ENCODE assay signal across 8 cellular contexts in the genomic region with DNA sequence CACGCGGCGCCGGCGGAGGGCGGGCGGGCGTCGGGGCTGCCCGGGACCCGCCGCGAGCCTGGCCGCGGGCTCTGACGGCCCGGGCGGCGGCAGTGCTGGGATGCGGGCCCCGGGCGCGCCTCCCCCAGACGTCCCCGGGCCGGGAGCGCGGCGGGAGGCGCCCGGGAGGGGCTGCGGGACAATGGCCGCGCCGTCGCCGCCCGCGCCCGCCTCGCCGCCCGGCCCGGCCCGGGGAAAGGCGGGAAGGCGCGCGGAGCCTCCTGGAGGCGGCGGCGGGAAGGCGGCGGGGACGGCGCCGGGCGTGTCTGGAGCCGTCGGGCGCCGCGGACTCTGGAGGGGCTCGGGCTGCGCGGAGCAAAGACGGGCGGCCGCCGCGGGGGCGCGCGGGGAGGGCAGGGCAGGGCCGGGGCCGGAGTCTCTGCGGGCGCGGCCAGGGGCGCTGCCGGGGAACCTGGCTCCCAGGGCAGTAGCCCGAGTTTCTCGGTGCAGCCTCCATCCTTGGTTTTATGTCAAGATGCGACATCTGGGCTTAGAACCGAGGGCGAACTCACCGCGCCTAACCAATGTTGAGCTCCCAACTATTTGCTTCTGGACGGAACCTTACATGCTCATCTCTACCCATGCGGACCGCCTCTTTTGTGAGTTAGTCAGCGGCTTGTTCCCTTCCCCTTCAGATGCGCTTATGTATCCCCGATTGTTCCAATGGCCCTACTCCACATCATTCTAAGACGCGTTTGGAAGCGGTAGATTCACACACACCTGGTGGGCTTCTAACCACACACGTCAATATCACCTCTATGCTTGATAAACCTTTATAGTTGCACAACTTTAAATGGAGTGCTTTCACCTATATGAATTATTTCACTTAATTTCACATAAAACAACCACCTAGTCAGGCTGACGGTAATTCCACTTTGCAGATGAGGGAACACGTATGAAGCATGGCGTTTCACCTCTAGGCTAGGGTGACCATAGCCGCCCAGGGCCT. TPM values are rescaled to one million over a fixed set of nuclear protein-coding genes. Genes with fewer than 3 reads are reported as not detected.
A peak's percentile ranks its signal among the peaks of the same experiment; 100 is the strongest.
DNase-seq lines count a peak whose midpoint lies in the region; ATAC-seq, FAIRE-seq and TF ChIP-seq lines count a peak whose summit lies in the region.

No MANE protein-coding gene starts in this region.

- peak overlapping the region; percentile 38 for H3K27ac Mint-ChIP-seq in T-helper 2 cell treated with Interferon-gamma antibody and Interleukin-4, amounts not matched to agents 5 μg/mL and 100 μg/mL, for 36 hours
- no peak overlapping the region for H3K27ac Mint-ChIP-seq in stimulated activated naive CD8-positive, alpha-beta T cell treated with anti-CD3 and anti-CD28 coated beads, Interleukin-15, amount 100 ng/mL, for 72 hours

- TF ChIP-seq CTCF in DOHH2 (IDR thresholded peaks at IDR 0.05; ENCODE audit: low read depth, low read length, poor library complexity, severe bottlenecking) (no peak), IMR-90 (conservative IDR thresholded peaks at IDR 0.05; ENCODE audit: low read depth, low read length) (peak; percentile 12; the same call in 1 of the 2 replicates), HepG2 (CRISPR knock-in tag; IDR thresholded peaks at IDR 0.05) (no peak)

- peaks cover 69% of the 10 kb centered on the region for H3K27me3 Mint-ChIP-seq in T-helper 2 cell treated with Interferon-gamma antibody and Interleukin-4, amounts not matched to agents 5 μg/mL and 100 μg/mL, for 36 hours (ENCODE audit: low read depth)
- H3K27me3 Mint-ChIP-seq in stimulated activated naive CD8-positive, alpha-beta T cell treated with anti-CD3 and anti-CD28 coated beads, Interleukin-15, amount 100 ng/mL, for 72 hours: peaks cover 75% of the 10 kb centered on the region

- H3K18ac ChIP-seq in IMR-90 (ENCODE audit: low read depth, low read length): no peak overlapping the region

- no peaks in the 10 kb centered on the region for H3K9me3 ChIP-seq in DOHH2 (ENCODE audit: control insufficient read depth, insufficient read depth, low read length)
- H3K9me3 ChIP-seq in IMR-90 (ENCODE audit: control insufficient read depth, insufficient read depth, low read length): no peaks in the 10 kb centered on the region
- no peaks in the 10 kb centered on the region for H3K9me3 ChIP-seq in ectodermal cell (ENCODE audit: control insufficient read depth, low read length)
- H3K9me3 ChIP-seq in HepG2 (ENCODE audit: low read length): no peaks in the 10 kb centered on the region

- peak overlapping the region; percentile 12; the same call in 1 of the 2 replicates for H3K56ac ChIP-seq in IMR-90 (ENCODE audit: extremely low read depth, insufficient read depth, low read length)

- 8% methylated on average over 34 of the region's 102 CpGs; no CpG with 5 or more reads in 1 of the 2 experiments for WGBS in IMR-90 (ENCODE audit: extremely low coverage in 2 of 2, insufficient read length in 1 of 2), 2 experiments
- WGBS in ectodermal cell, 2 experiments: 2% methylated on average over 101 to 102 of the region's 102 CpGs
- 72% methylated on average over 19 of the region's 102 CpGs for WGBS in HepG2 (ENCODE audit: low lambda C conversion rate)

- intact Hi-C loops in IMR-90 (cut with micrococcal nuclease): no loop called here
- intact Hi-C loops in HepG2 (cut with micrococcal nuclease; ENCODE audit: unreplicated experiment): no loop called here

- peaks cover 53% of the 10 kb centered on the region for H3K27me3 ChIP-seq in DOHH2 (ENCODE audit: control insufficient read depth, low read length)
- H3K27me3 ChIP-seq in IMR-90 (ENCODE audit: control insufficient read depth, insufficient read depth, low read length): peaks cover 3% of the 10 kb centered on the region
- peaks cover 6% of the 10 kb centered on the region for H3K27me3 ChIP-seq in ectodermal cell (ENCODE audit: control insufficient read depth, insufficient read depth, low read length, poor library complexity, severe bottlenecking)
- peaks cover 2 to 24% of the 10 kb centered on the region in 2 experiments; a peak in 2 of 5 replicates for H3K27me3 ChIP-seq in HepG2 (ENCODE audit: control insufficient read depth in 1 of 2, insufficient read depth in 2 of 2, low read length in 2 of 2)

- peak overlapping the region; percentile 42; the same call in 1 of the 2 replicates for H2AK5ac ChIP-seq in IMR-90 (ENCODE audit: low read depth, low read length)

- CTCF ChIA-PET in IMR-90 (lab: Yijun Ruan, JAX): interaction anchor here (0.6 kb wide), 1 partner anchor 1405 kb away, joined by 3 read pairs; no protein-coding TSS in a partner anchor
- CTCF ChIA-PET in HepG2 (lab: Yijun Ruan, JAX; ENCODE audit: low intra/inter-chr PET ratio, low total read pairs): no interaction called here

- POLR2A ChIA-PET in IMR-90 (lab: Charles Lee; ENCODE audit: unreplicated experiment): no interaction called here
- POLR2A ChIA-PET in HepG2 (lab: Yijun Ruan, JAX): interaction anchor here (1.0 kb wide), 1 partner anchor 92 kb away, joined by 4 read pairs; no protein-coding TSS in a partner anchor

- BruUV-seq in IMR-90 (replicated peaks; lab: Mats Ljungman, UMichigan) (no TSS peak), HepG2 (replicated peaks; lab: Mats Ljungman, UMichigan) (TSS peak; percentile 67)

- H3K27ac ChIP-seq in DOHH2 (ENCODE audit: low read depth, low read length): no peak overlapping the region
- H3K27ac ChIP-seq in IMR-90 (ENCODE audit: insufficient read depth, low read length): peak overlapping the region; percentile 3; the same call in 1 of the 2 replicates
- no peak overlapping the region for H3K27ac ChIP-seq in ectodermal cell (ENCODE audit: insufficient read depth, low read depth, low read length, poor library complexity, severe bottlenecking)
- H3K27ac ChIP-seq in HepG2 (ENCODE audit: extremely low read length, insufficient read depth, low read length): no peak overlapping the region

- FAIRE-seq in HepG2 (lab: Jason Lieb, UNC) (no peak), RCC 7860 (lab: Jason Lieb, UNC) (no peak)

- peaks cover 10% of the 10 kb centered on the region for H3K4me1 Mint-ChIP-seq in T-helper 2 cell treated with Interferon-gamma antibody and Interleukin-4, amounts not matched to agents 5 μg/mL and 100 μg/mL, for 36 hours (ENCODE audit: low read depth)
- peaks cover 11% of the 10 kb centered on the region for H3K4me1 Mint-ChIP-seq in stimulated activated naive CD8-positive, alpha-beta T cell treated with anti-CD3 and anti-CD28 coated beads, Interleukin-15, amount 100 ng/mL, for 72 hours

- peak overlapping the region; percentile 21 for H2AK9ac ChIP-seq in IMR-90 (replicated peaks; ENCODE audit: low read depth, low read length, poor library complexity)

- no peaks in the 10 kb centered on the region for H3K36me3 Mint-ChIP-seq in T-helper 2 cell treated with Interferon-gamma antibody and Interleukin-4, amounts not matched to agents 5 μg/mL and 100 μg/mL, for 36 hours (ENCODE audit: low read depth)

- H3K9ac ChIP-seq in IMR-90 (ENCODE audit: low read depth, low read length) (peak overlapping the region; percentile 43), HepG2 (ENCODE audit: insufficient read depth, low read depth, low read length) (peak overlapping the region; percentile 56; the same call in 1 of the 2 replicates)

- H2BK15ac ChIP-seq in IMR-90 (ENCODE audit: low read depth, low read length): no peak overlapping the region

- peak overlapping the region; percentile 86 for H2AFZ ChIP-seq in IMR-90 (replicated peaks; ENCODE audit: low read length, poor library complexity)
- no peak overlapping the region for H2AFZ ChIP-seq in HepG2 (ENCODE audit: low read length)

- peak overlapping the region; percentile 38 to 51; a peak in 3 of 4 replicates for H4K8ac ChIP-seq in IMR-90 (ENCODE audit: low read depth in 2 of 2, low read length in 2 of 2)

- H3K36me3 ChIP-seq in DOHH2 (ENCODE audit: control insufficient read depth, low read length) (no peaks in the 10 kb centered on the region), IMR-90 (ENCODE audit: control insufficient read depth, insufficient read depth, low read length) (no peaks in the 10 kb centered on the region), ectodermal cell (ENCODE audit: control insufficient read depth, insufficient read depth, low read length) (no peaks in the 10 kb centered on the region), HepG2 (replicated peaks in 1 of 2; ENCODE audit: control insufficient read depth in 1 of 2, insufficient read depth in 2 of 2, low read length in 2 of 2) (no peaks in the 10 kb centered on the region)

- TF ChIP-seq EP300 in HepG2 (IDR thresholded peaks at IDR 0.05; ENCODE audit: low read depth in 2 of 2, low read length in 2 of 2) (no peak), HepG2 (CRISPR knock-in tag; IDR thresholded peaks at IDR 0.05; ENCODE audit: borderline replicate concordance) (no peak)

- H3K4me3 ChIP-seq in DOHH2 (ENCODE audit: low read length) (peak overlapping the region; percentile 55), IMR-90 (ENCODE audit: insufficient read depth, low read depth, low read length) (peak overlapping the region; percentile 80), ectodermal cell (ENCODE audit: insufficient read depth, low read depth, low read length) (peak overlapping the region; percentile 74), HepG2 (replicated peaks in 1 of 3; ENCODE audit: insufficient read depth in 1 of 3, low read depth in 2 of 3, low read length in 3 of 3) (peak overlapping the region; percentile 63 to 79 (median 76); a peak in 5 of 6 replicates)

- H3K4ac ChIP-seq in IMR-90 (ENCODE audit: low read depth, low read length): peak overlapping the region; percentile 49

- H2BK120ac ChIP-seq in IMR-90 (ENCODE audit: low read depth, low read length): no peak overlapping the region

- H3K4me2 ChIP-seq in DOHH2 (ENCODE audit: low read length) (peak overlapping the region; percentile 56), IMR-90 (ENCODE audit: low read depth, low read length) (peak overlapping the region; percentile 78), HepG2 (ENCODE audit: low read depth, low read length) (peak overlapping the region; percentile 93)

- H3K79me1 ChIP-seq in IMR-90 (ENCODE audit: low read depth in 1 of 2, low read length in 2 of 2): peaks cover 26 to 38% of the 10 kb centered on the region in 2 experiments

- no peak for TF ChIP-seq POLR2A in IMR-90 (IDR thresholded peaks at IDR 0.05; ENCODE audit: low read depth, low read length)
- TF ChIP-seq POLR2A in HepG2 (IDR thresholded peaks at IDR 0.05; ENCODE audit: insufficient read depth in 1 of 2, low read depth in 2 of 2, low read length in 2 of 2): no peak

- peak overlapping the region; percentile 89 for H3K4me3 Mint-ChIP-seq in T-helper 2 cell treated with Interferon-gamma antibody and Interleukin-4, amounts not matched to agents 5 μg/mL and 100 μg/mL, for 36 hours
- H3K4me3 Mint-ChIP-seq in stimulated activated naive CD8-positive, alpha-beta T cell treated with anti-CD3 and anti-CD28 coated beads, Interleukin-15, amount 100 ng/mL, for 72 hours: peak overlapping the region; percentile 79 to 82

- H3K23ac ChIP-seq in IMR-90 (ENCODE audit: low read depth, low read length): peak overlapping the region; percentile 57

- H3K14ac ChIP-seq in IMR-90 (replicated peaks; ENCODE audit: low read depth, low read length): peak overlapping the region; percentile 54; the same call in 1 of the 2 replicates

- H4K5ac ChIP-seq in IMR-90 (ENCODE audit: low read depth, low read length): no peak overlapping the region

- DNase-seq in IMR-90: peak; percentile 54
- peak; percentile 5 for DNase-seq in T-helper 2 cell treated with Interferon-gamma antibody and Interleukin-4, amounts not matched to agents 5 μg/mL and 100 μg/mL, for 36 hours (ENCODE audit: low spot score)
- no peak for DNase-seq in HepG2 (ENCODE audit: low spot score)
- peak; percentile 14 for DNase-seq in stimulated activated naive CD8-positive, alpha-beta T cell treated with anti-CD3 and anti-CD28 coated beads, Interleukin-15, amount 100 ng/mL, for 72 hours
- DNase-seq in RCC 7860 (ENCODE audit: low spot score): no peak

- H3K4me1 ChIP-seq in DOHH2 (ENCODE audit: control insufficient read depth, low read length): peaks cover 13% of the 10 kb centered on the region
- no peaks in the 10 kb centered on the region for H3K4me1 ChIP-seq in IMR-90 (ENCODE audit: control insufficient read depth, insufficient read depth, low read length)
- H3K4me1 ChIP-seq in ectodermal cell (ENCODE audit: control insufficient read depth, insufficient read depth, low read length): no peaks in the 10 kb centered on the region
- peaks cover 22% of the 10 kb centered on the region for H3K4me1 ChIP-seq in HepG2 (ENCODE audit: insufficient read depth, low read length)

- dilution Hi-C loops in IMR-90 (cut with HindIII; ENCODE audit: low sequenced_read_pairs, unreplicated experiment): no loop called here

- H4K20me1 ChIP-seq in DOHH2 (ENCODE audit: control insufficient read depth, insufficient read depth, low read depth, low read length) (no peaks in the 10 kb centered on the region), IMR-90 (ENCODE audit: insufficient read depth, low read length) (peaks cover 5% of the 10 kb centered on the region; the same call in 1 of the 2 replicates), HepG2 (ENCODE audit: insufficient read depth, low read length) (no peaks in the 10 kb centered on the region)

- in situ Hi-C loops in IMR-90 (cut with MboI; ENCODE audit: low sequenced_read_pairs): no loop called here
- in situ Hi-C loops in HepG2 (cut with HindIII; ENCODE audit: extremely low pct_ligation_motif_present, low pct_unique_long_range_greater_than_20kb): no loop called here

- 0 out of 2 replicates have a peak overlapping the region, but pooled peaks have one; percentile 7 for H4K91ac ChIP-seq in IMR-90 (ENCODE audit: insufficient read depth, low read depth, low read length)

- TF ChIP-seq RAD21 in IMR-90 (IDR thresholded peaks at IDR 0.05; ENCODE audit: low read length): no peak
- no peak for TF ChIP-seq RAD21 in HepG2 (CRISPR knock-in tag; IDR thresholded peaks at IDR 0.05)

- no peak overlapping the region for H2BK5ac ChIP-seq in IMR-90 (ENCODE audit: low read depth, low read length, poor library complexity, severe bottlenecking)

- H2BK20ac ChIP-seq in IMR-90 (ENCODE audit: low read depth, low read length): no peak overlapping the region

- H3K79me2 ChIP-seq in DOHH2 (ENCODE audit: control insufficient read depth, low read length) (no peaks in the 10 kb centered on the region), HepG2 (ENCODE audit: insufficient read depth, low read length) (no peaks in the 10 kb centered on the region)

- no peaks in the 10 kb centered on the region for H3K9me2 ChIP-seq in DOHH2 (replicated peaks; ENCODE audit: control insufficient read depth, low read length)

- ATAC-seq in IMR-90 (ENCODE audit: low read depth): peak; percentile 84
- ATAC-seq in HepG2: peak; percentile 79
- ATAC-seq in stimulated activated naive CD8-positive, alpha-beta T cell treated with anti-CD3 and anti-CD28 coated beads, Interleukin-15, amount 100 ng/mL, for 72 hours: peak; percentile 78
- ATAC-seq in GM18909 (IDR thresholded peaks at IDR 0.05; ENCODE audit: poor library complexity, unreplicated experiment): no peak

- no peaks in the 10 kb centered on the region for H3K9me3 Mint-ChIP-seq in T-helper 2 cell treated with Interferon-gamma antibody and Interleukin-4, amounts not matched to agents 5 μg/mL and 100 μg/mL, for 36 hours
- H3K9me3 Mint-ChIP-seq in stimulated activated naive CD8-positive, alpha-beta T cell treated with anti-CD3 and anti-CD28 coated beads, Interleukin-15, amount 100 ng/mL, for 72 hours: no peaks in the 10 kb centered on the region

- no peaks in the 10 kb centered on the region for H3F3A ChIP-seq in DOHH2 (ENCODE audit: control insufficient read depth, insufficient read depth)

- H3K9me1 ChIP-seq in IMR-90 (ENCODE audit: insufficient read depth, low read length): peaks cover 10% of the 10 kb centered on the region

RNA-seq across cellular contexts. Expression of a gene that starts 0.7 kb away (rescaled TPM):
- total RNA-seq in IMR-90 (2012; rRNA removed) (6.1 and 7.5 TPM in 2 replicates), HepG2 (2016; rRNA removed; fragmentation: Illumina TruSeq; extraction: Trizol) (3.7 and 4.7 TPM in 2 replicates)
- polyA plus RNA-seq in IMR-90 (2012; rRNA removed) (1.8 and 2.1 TPM in 2 replicates), HepG2 (2011; rRNA removed) (0.82 and 1.3 TPM in 2 replicates)
- polyA plus RNA-seq in IMR-90 (2012; cell fraction: cytosol; rRNA removed): 0.47 and 0.58 TPM in 2 replicates
- polyA plus RNA-seq in IMR-90 (2012; cell fraction: nucleus; rRNA removed; ENCODE audit: low replicate concordance): 0.46 and 2.4 TPM in 2 replicates
- 12.8 TPM for polyA plus RNA-seq in ectodermal cell (2013, experiment 1 of 4)
- 12.6 TPM for polyA plus RNA-seq in ectodermal cell (2013, experiment 2 of 4)
- 12.9 TPM for polyA plus RNA-seq in ectodermal cell (2013, experiment 3 of 4)
- polyA plus RNA-seq in ectodermal cell (2013, experiment 4 of 4): 13.7 TPM
- 3.4 and 3.6 TPM in 2 replicates for total RNA-seq in HepG2 (2016; cell fraction: cytosol; rRNA removed; fragmentation: Illumina TruSeq; extraction: Trizol; ENCODE audit: low read depth)
- total RNA-seq in HepG2 (2016; cell fraction: insoluble cytoplasmic fraction; rRNA removed; fragmentation: Illumina TruSeq; extraction: Trizol): 3.7 and 5.2 TPM in 2 replicates
- 3.3 and 3.9 TPM in 2 replicates for total RNA-seq in HepG2 (2016; cell fraction: membrane; rRNA removed; fragmentation: Illumina TruSeq; extraction: Trizol)
- total RNA-seq in HepG2 (2016; cell fraction: nucleus; rRNA removed; fragmentation: Illumina TruSeq; extraction: Trizol): 2.2 and 2.4 TPM in 2 replicates
- 0.40 and 0.60 TPM in 2 replicates for polyA plus RNA-seq in HepG2 (2011; cell fraction: cytosol; rRNA removed)
- polyA plus RNA-seq in HepG2 (2011; cell fraction: nucleus; rRNA removed): 0.29 and 0.38 TPM in 2 replicates
- 0.62 and 1.0 TPM in 2 replicates for polyA plus RNA-seq in HepG2 (2012)
- polyA plus RNA-seq in HepG2 (2016; cell fraction: cytosol; fragmentation: Illumina TruSeq; extraction: Trizol; ENCODE audit: low read depth): 0.27 and 0.38 TPM in 2 replicates
- polyA plus RNA-seq in HepG2 (2016; cell fraction: insoluble cytoplasmic fraction; fragmentation: Illumina TruSeq; extraction: Trizol; ENCODE audit: low read depth): 2.6 and 3.1 TPM in 2 replicates
- 0.57 and 0.73 TPM in 2 replicates for polyA plus RNA-seq in HepG2 (2016; cell fraction: membrane; fragmentation: Illumina TruSeq; extraction: Trizol; ENCODE audit: low read depth)
- 2.7 and 3.0 TPM in 2 replicates for polyA plus RNA-seq in HepG2 (2016; cell fraction: nucleus; fragmentation: Illumina TruSeq; extraction: Trizol; ENCODE audit: insufficient read depth, low read depth)
- polyA minus RNA-seq in HepG2 (2011; rRNA and poly(A)+ RNA removed; ENCODE audit: low replicate concordance): 1.1 and 7.0 TPM in 2 replicates
- 1.2 and 1.4 TPM in 2 replicates for polyA minus RNA-seq in HepG2 (2011; cell fraction: cytosol; rRNA and poly(A)+ RNA removed)
- 2.2 and 2.4 TPM in 2 replicates for polyA minus RNA-seq in HepG2 (2011; cell fraction: nucleus; rRNA and poly(A)+ RNA removed)

Comparison
In these comparisons a context has a peak if more than half of its experiments do, and no peak if none do; other contexts are left out.
1. DNase-seq: peak in IMR-90 (single experiment), T-helper 2 cell treated with Interferon-gamma antibody and Interleukin-4, amounts not matched to agents 5 μg/mL and 100 μg/mL, for 36 hours (single experiment) and stimulated activated naive CD8-positive, alpha-beta T cell treated with anti-CD3 and anti-CD28 coated beads, Interleukin-15, amount 100 ng/mL, for 72 hours (2 of 2); none in HepG2 (single experiment) and RCC 7860 (single experiment).
2. Peak in every context shown above with its lines, with median percentiles within 50 percentile points of each other: H3K4me2 ChIP-seq and H3K4me3 ChIP-seq.